ENCODE assay signal across 8 cellular contexts in the genomic region with DNA sequence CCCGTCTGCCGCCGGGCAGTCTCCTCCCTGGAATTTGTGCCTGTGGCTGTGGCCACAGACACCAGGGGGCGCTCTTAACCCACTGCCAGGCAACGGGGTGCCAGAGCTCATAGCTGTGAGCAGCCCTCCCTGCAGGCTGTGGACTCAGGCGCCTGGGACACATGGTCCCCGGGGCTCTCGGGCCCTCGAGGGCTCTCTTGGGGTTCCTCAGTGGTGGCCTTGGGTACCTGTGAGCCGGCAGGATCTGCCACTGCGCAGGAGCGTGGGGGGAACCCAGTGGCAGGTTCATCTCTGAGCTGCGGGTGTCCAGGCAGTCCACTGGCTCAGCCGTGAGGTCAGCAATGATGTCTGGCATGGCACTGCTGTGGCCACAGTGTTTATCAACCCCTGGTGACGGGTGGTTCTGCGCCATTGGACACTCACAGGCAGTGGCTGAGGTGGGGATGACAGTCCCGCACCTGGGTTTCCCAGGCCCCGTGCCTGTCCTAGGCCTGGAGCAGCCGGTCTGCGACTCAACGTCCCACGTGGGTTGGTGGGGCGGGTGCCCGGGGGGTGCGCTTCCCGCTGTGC. TPM values are rescaled to one million over a fixed set of nuclear protein-coding genes. Genes with fewer than 3 reads are reported as not detected.
DNase-seq lines count a peak whose midpoint lies in the region; ATAC-seq, FAIRE-seq and TF ChIP-seq lines count a peak whose summit lies in the region.

No MANE protein-coding gene starts in this region.

- H3K9me3 ChIP-seq in breast epithelium (no peaks in the 10 kb centered on the region), HepG2 (ENCODE audit: low read length) (no peaks in the 10 kb centered on the region)

- H3K4me1 Mint-ChIP-seq in WTC11 = no peaks in the 10 kb centered on the region

- no peaks in the 10 kb centered on the region for H3K27me3 Mint-ChIP-seq in WTC11 (ENCODE audit: low read depth)

- DNase-seq in LoVo (ENCODE audit: low spot score) = peak; percentile 38
- DNase-seq in WTC11 (ENCODE audit: low spot score) = peak; percentile 85
- peak in 1 of 2 donors; percentile 73 for DNase-seq in breast epithelium (ENCODE audit: low spot score in 2 of 2)
- peak; percentile 30 for DNase-seq in HepG2 (ENCODE audit: low spot score)
- peak; percentile 42 for DNase-seq in stimulated activated CD8-positive, alpha-beta memory T cell treated with anti-CD3 and anti-CD28 coated beads, Interleukin-12 subunit alpha, Interleukin-12 subunit beta, amount 100 ng/mL, for 24 hours (ENCODE audit: extremely low read depth)
- DNase-seq in foreskin melanocyte = no peak

- WGBS in HepG2 (ENCODE audit: low lambda C conversion rate) = 95% methylated on average over 6 of the region's 26 CpGs

- peaks cover 15% of the 10 kb centered on the region; the same call in 1 of the 2 replicates for H4K20me1 ChIP-seq in HepG2 (ENCODE audit: insufficient read depth, low read length)

- H3K36me3 Mint-ChIP-seq in WTC11 = peaks cover 33% of the 10 kb centered on the region

- TF ChIP-seq CTCF in 22Rv1 (IDR thresholded peaks at IDR 0.05) (peak; percentile 98), WTC11 (IDR thresholded peaks at IDR 0.05) (peak; percentile 94), breast epithelium (IDR thresholded peaks at IDR 0.05) (peak; percentile 36 to 81 (median 77)), HepG2 (CRISPR knock-in tag; IDR thresholded peaks at IDR 0.05) (peak; percentile 92)

- no peak for FAIRE-seq in HepG2 (lab: Jason Lieb, UNC)

- TF ChIP-seq EP300 in HepG2 (IDR thresholded peaks at IDR 0.05; ENCODE audit: low read depth in 2 of 2, low read length in 2 of 2) (no peak), HepG2 (CRISPR knock-in tag; IDR thresholded peaks at IDR 0.05; ENCODE audit: borderline replicate concordance) (no peak)

- H3K27me3 ChIP-seq in breast epithelium = no peaks in the 10 kb centered on the region
- H3K27me3 ChIP-seq in HepG2 (ENCODE audit: control insufficient read depth in 1 of 2, insufficient read depth in 2 of 2, low read length in 2 of 2) = no peaks in the 10 kb centered on the region

- no peak overlapping the region for H3K9ac ChIP-seq in HepG2 (ENCODE audit: insufficient read depth, low read depth, low read length)

- H3K27ac ChIP-seq in 22Rv1 (no peak overlapping the region), breast epithelium (no peak overlapping the region), HepG2 (ENCODE audit: extremely low read length, insufficient read depth, low read length) (no peak overlapping the region)

- no peak overlapping the region for H2AFZ ChIP-seq in HepG2 (ENCODE audit: low read length)

- H3K27ac Mint-ChIP-seq in WTC11 = no peak overlapping the region

- in situ Hi-C loops in HepG2 (cut with HindIII; ENCODE audit: extremely low pct_ligation_motif_present, low pct_unique_long_range_greater_than_20kb) = no loop called here

- TF ChIP-seq RAD21 in HepG2 (CRISPR knock-in tag; IDR thresholded peaks at IDR 0.05) = peak; percentile 92

- CTCF ChIA-PET in WTC11 (lab: Charles Lee) (interaction anchor here (0.6 to 3.6 kb wide), 33 partner anchors 9 to 945 kb away, joined by 3 to 24 read pairs (median 5); a partner anchor contains a TSS), HepG2 (lab: Yijun Ruan, JAX; ENCODE audit: low intra/inter-chr PET ratio, low total read pairs) (interaction anchor here (1.4 kb wide), 1 partner anchor 141 kb away, joined by 3 read pairs; no protein-coding TSS in a partner anchor)

- H3K4me1 ChIP-seq in breast epithelium = no peaks in the 10 kb centered on the region
- H3K4me1 ChIP-seq in HepG2 (ENCODE audit: insufficient read depth, low read length) = no peaks in the 10 kb centered on the region

- ATAC-seq in GM18502 (IDR thresholded peaks at IDR 0.05; ENCODE audit: poor library complexity, unreplicated experiment) (peak; percentile 59), WTC11 (peak; percentile 93), HepG2 (peak; percentile 97)

- TF ChIP-seq POLR2A in breast epithelium (IDR thresholded peaks at IDR 0.05) (no peak), HepG2 (IDR thresholded peaks at IDR 0.05; ENCODE audit: insufficient read depth in 1 of 2, low read depth in 2 of 2, low read length in 2 of 2) (no peak)

- no peak overlapping the region for H3K4me3 ChIP-seq in breast epithelium
- H3K4me3 ChIP-seq in HepG2 (replicated peaks in 1 of 3; ENCODE audit: insufficient read depth in 1 of 3, low read depth in 2 of 3, low read length in 3 of 3) = no peak overlapping the region

- intact Hi-C loops in breast epithelium (cut with DNase I; ENCODE audit: low total_unique reads) (no loop called here), HepG2 (cut with micrococcal nuclease; ENCODE audit: unreplicated experiment) (no loop called here)

- BruUV-seq in HepG2 (replicated peaks; lab: Mats Ljungman, UMichigan) = no TSS peak

- H3K9me3 Mint-ChIP-seq in WTC11 = peaks cover 2% of the 10 kb centered on the region; the same call in 1 of the 2 replicates

- H3K4me3 Mint-ChIP-seq in WTC11 = no peak overlapping the region

- no peak overlapping the region for H3K4me2 ChIP-seq in HepG2 (ENCODE audit: low read depth, low read length)

- no peaks in the 10 kb centered on the region for H3K79me2 ChIP-seq in HepG2 (ENCODE audit: insufficient read depth, low read length)

- no peaks in the 10 kb centered on the region for H3K36me3 ChIP-seq in breast epithelium
- peaks cover 8 to 14% of the 10 kb centered on the region in 2 experiments; a peak in 4 of 5 replicates for H3K36me3 ChIP-seq in HepG2 (replicated peaks in 1 of 2; ENCODE audit: control insufficient read depth in 1 of 2, insufficient read depth in 2 of 2, low read length in 2 of 2)

- POLR2A ChIA-PET in WTC11 (lab: Charles Lee) = no interaction called here
- POLR2A ChIA-PET in HepG2 (lab: Yijun Ruan, JAX) = interaction anchor here (0.9 kb wide), 1 partner anchor 244 kb away, joined by 8 read pairs; a partner anchor contains a TSS

TF ChIP-seq in WTC11, 78 proteins besides CTCF, POLR2A, EP300 and RAD21 (continues in another document):
- TF ChIP-seq ZNF232 (CRISPR knock-in tag; IDR thresholded peaks at IDR 0.05) = no peak
- TF ChIP-seq GRHL2 (CRISPR knock-in tag; IDR thresholded peaks at IDR 0.05; ENCODE audit: insufficient replicate concordance, severe bottlenecking) = no peak

TF ChIP-seq in HepG2, 621 proteins besides CTCF, POLR2A, EP300 and RAD21 (continues in another document):
- TF ChIP-seq TEAD3 (CRISPR knock-in tag; optimal IDR thresholded peaks at IDR 0.05; ENCODE audit: borderline replicate concordance) = peak; percentile 88

RNA-seq across cellular contexts. Expression of a gene that starts 37.2 kb away (rescaled TPM):
- total RNA-seq in WTC11 (2021) = 59.2 to 65.7 TPM (median 62.8 TPM) in 3 replicates
- 10 to 100 TPM; 60.6 to 71.7 (median 69.4) TPM for total RNA-seq in breast epithelium
- total RNA-seq in HepG2 (2016; rRNA removed; fragmentation: Illumina TruSeq; extraction: Trizol) = 24.2 and 28.6 TPM in 2 replicates
- 16.2 and 16.7 TPM in 2 replicates for total RNA-seq in HepG2 (2016; cell fraction: cytosol; rRNA removed; fragmentation: Illumina TruSeq; extraction: Trizol; ENCODE audit: low read depth)
- total RNA-seq in HepG2 (2016; cell fraction: insoluble cytoplasmic fraction; rRNA removed; fragmentation: Illumina TruSeq; extraction: Trizol) = 22.5 and 27.7 TPM in 2 replicates
- 36.9 and 38.9 TPM in 2 replicates for total RNA-seq in HepG2 (2016; cell fraction: membrane; rRNA removed; fragmentation: Illumina TruSeq; extraction: Trizol)
- 40.6 and 42.6 TPM in 2 replicates for total RNA-seq in HepG2 (2016; cell fraction: nucleus; rRNA removed; fragmentation: Illumina TruSeq; extraction: Trizol)
- 66.2 and 80.8 TPM in 2 replicates for polyA plus RNA-seq in HepG2 (2011; rRNA removed)
- polyA plus RNA-seq in HepG2 (2011; cell fraction: cytosol; rRNA removed) = 32.3 and 37.9 TPM in 2 replicates
- polyA plus RNA-seq in HepG2 (2011; cell fraction: nucleus; rRNA removed) = 406 and 428 TPM in 2 replicates
- 37.8 and 47.7 TPM in 2 replicates for polyA plus RNA-seq in HepG2 (2012)
- polyA plus RNA-seq in HepG2 (2016; cell fraction: cytosol; fragmentation: Illumina TruSeq; extraction: Trizol; ENCODE audit: low read depth) = 13.4 and 15.5 TPM in 2 replicates
- polyA plus RNA-seq in HepG2 (2016; cell fraction: insoluble cytoplasmic fraction; fragmentation: Illumina TruSeq; extraction: Trizol; ENCODE audit: low read depth) = 20.0 and 26.4 TPM in 2 replicates
- 26.7 and 30.4 TPM in 2 replicates for polyA plus RNA-seq in HepG2 (2016; cell fraction: membrane; fragmentation: Illumina TruSeq; extraction: Trizol; ENCODE audit: low read depth)
- 92.0 and 96.8 TPM in 2 replicates for polyA plus RNA-seq in HepG2 (2016; cell fraction: nucleus; fragmentation: Illumina TruSeq; extraction: Trizol; ENCODE audit: insufficient read depth, low read depth)
- 38.9 and 82.6 TPM in 2 replicates for polyA minus RNA-seq in HepG2 (2011; rRNA and poly(A)+ RNA removed; ENCODE audit: low replicate concordance)
- polyA minus RNA-seq in HepG2 (2011; cell fraction: cytosol; rRNA and poly(A)+ RNA removed) = 18.1 and 23.5 TPM in 2 replicates
- polyA minus RNA-seq in HepG2 (2011; cell fraction: nucleus; rRNA and poly(A)+ RNA removed) = 119 and 121 TPM in 2 replicates

RNA-seq across cellular contexts. Expression of a gene that starts 53.9 kb away (rescaled TPM):
- 5.8 to 6.8 TPM (median 6.7 TPM) in 3 replicates for total RNA-seq in WTC11 (2021)
- total RNA-seq in breast epithelium = 10 to 100 TPM; 14.4 to 22.3 (median 18.3) TPM
- 0.07 TPM in 1 of 2 replicates, not detected in the other for total RNA-seq in HepG2 (2016; rRNA removed; fragmentation: Illumina TruSeq; extraction: Trizol)
- total RNA-seq in HepG2 (2016; cell fraction: cytosol; rRNA removed; fragmentation: Illumina TruSeq; extraction: Trizol; ENCODE audit: low read depth) = not detected in 2 replicates
- 0.09 TPM in 1 of 2 replicates, not detected in the other for total RNA-seq in HepG2 (2016; cell fraction: insoluble cytoplasmic fraction; rRNA removed; fragmentation: Illumina TruSeq; extraction: Trizol)
- total RNA-seq in HepG2 (2016; cell fraction: membrane; rRNA removed; fragmentation: Illumina TruSeq; extraction: Trizol) = not detected in 2 replicates
- total RNA-seq in HepG2 (2016; cell fraction: nucleus; rRNA removed; fragmentation: Illumina TruSeq; extraction: Trizol) = 0.62 TPM in 1 of 2 replicates, not detected in the other
- polyA plus RNA-seq in HepG2 (2011; rRNA removed) = 0.17 and 0.22 TPM in 2 replicates
- 0.10 and 0.16 TPM in 2 replicates for polyA plus RNA-seq in HepG2 (2011; cell fraction: cytosol; rRNA removed)
- 1.9 and 2.5 TPM in 2 replicates for polyA plus RNA-seq in HepG2 (2011; cell fraction: nucleus; rRNA removed)
- polyA plus RNA-seq in HepG2 (2012) = 0.21 and 0.29 TPM in 2 replicates
- 0.07 TPM in 1 of 2 replicates, not detected in the other for polyA plus RNA-seq in HepG2 (2016; cell fraction: cytosol; fragmentation: Illumina TruSeq; extraction: Trizol; ENCODE audit: low read depth)
- polyA plus RNA-seq in HepG2 (2016; cell fraction: insoluble cytoplasmic fraction; fragmentation: Illumina TruSeq; extraction: Trizol; ENCODE audit: low read depth) = not detected in 2 replicates
- not detected in 2 replicates for polyA plus RNA-seq in HepG2 (2016; cell fraction: membrane; fragmentation: Illumina TruSeq; extraction: Trizol; ENCODE audit: low read depth)
- 0.53 TPM in 1 of 2 replicates, not detected in the other for polyA plus RNA-seq in HepG2 (2016; cell fraction: nucleus; fragmentation: Illumina TruSeq; extraction: Trizol; ENCODE audit: insufficient read depth, low read depth)
- polyA minus RNA-seq in HepG2 (2011; rRNA and poly(A)+ RNA removed; ENCODE audit: low replicate concordance) = 0.12 TPM in 1 of 2 replicates, not detected in the other
- not detected in 2 replicates for polyA minus RNA-seq in HepG2 (2011; cell fraction: cytosol; rRNA and poly(A)+ RNA removed)
- 0.25 and 0.26 TPM in 2 replicates for polyA minus RNA-seq in HepG2 (2011; cell fraction: nucleus; rRNA and poly(A)+ RNA removed)
